20 cellular contexts compared by ENCODE assay signal in genomic region chr7:157616426-157616825, GRCh38.
DNase-seq lines count a peak whose midpoint lies in the region; ATAC-seq and TF ChIP-seq lines count a peak whose summit lies in the region.
"Had no signal": no experiment of that assay in that cellular context is flagged by ENCODE, and none has a peak within 500 bp of the region (broad histone marks: within the 10 kb centered on the region; RNA-seq: fewer than 3 reads in every experiment).

No MANE protein-coding gene starts in this region.

- no peaks in the 10 kb centered on the region for H3K36me3 Mint-ChIP-seq in CD4-positive, CD25-positive, alpha-beta regulatory T cell

- peak overlapping the region in 1 of 4 donors; percentile 47 for H3K4me3 Mint-ChIP-seq in CD4-positive, CD25-positive, alpha-beta regulatory T cell

- H3K27ac Mint-ChIP-seq in CD4-positive, CD25-positive, alpha-beta regulatory T cell: peak overlapping the region in 2 of 3 donors; percentile 20 to 84

- DNase-seq in CD4-positive, CD25-positive, alpha-beta regulatory T cell: no peak
- peak; percentile 7 for DNase-seq in astrocyte of the spinal cord (ENCODE audit: low read depth, low spot score)
- DNase-seq in osteoblast (ENCODE audit: insufficient read length, low spot score, missing footprints): peak; percentile 52
- DNase-seq in putamen (ENCODE audit: low spot score): no peak
- no peak for DNase-seq in amniotic stem cell (lab: John Stamatoyannopoulos, UW)
- DNase-seq in tibial nerve (ENCODE audit: low spot score in 2 of 2): no peak
- DNase-seq: GDM1, GM23248, KBM-7, MV-4-11, NCI-H1417, NCI-H187, NCI-H2227 treated with DMSO at 0.1 percent for 48 hours, NCI-H510A treated with DMSO at 0.1 percent for 48 hours, NCI-H774 had no signal

- no peak for ATAC-seq in CD4-positive, CD25-positive, alpha-beta regulatory T cell (ENCODE audit: low read depth in 2 of 2)
- ATAC-seq: HCT116, HepG2, Right ventricle myocardium inferior had no signal

- H4K20me1 ChIP-seq in BLaER1: no peaks in the 10 kb centered on the region
- no peaks in the 10 kb centered on the region for H4K20me1 ChIP-seq in osteoblast (ENCODE audit: insufficient read depth, low read length)

- no peak overlapping the region for H3K27ac ChIP-seq in BLaER1
- peak overlapping the region; percentile 15 for H3K27ac ChIP-seq in CD4-positive, CD25-positive, alpha-beta regulatory T cell (ENCODE audit: insufficient read depth, low read length, poor library complexity, severe bottlenecking)
- no peak overlapping the region for H3K27ac ChIP-seq in osteoblast (ENCODE audit: low read depth, low read length)
- peak overlapping the region in 1 of 4 donors; percentile 59 for H3K27ac ChIP-seq in tibial nerve
- H3K27ac ChIP-seq: C4-2B, GM23248 had no signal

- peak overlapping the region; percentile 96 for H3K4me2 ChIP-seq in BLaER1
- no peak overlapping the region for H3K4me2 ChIP-seq in osteoblast (ENCODE audit: insufficient read depth, low read length)

- TF ChIP-seq CTCF in astrocyte of the spinal cord (IDR thresholded peaks at IDR 0.05; ENCODE audit: low read depth, low read length): no peak
- no peak for TF ChIP-seq CTCF in osteoblast (IDR thresholded peaks at IDR 0.05; ENCODE audit: extremely low read depth, low read depth, low read length)
- TF ChIP-seq CTCF in tibial nerve (IDR thresholded peaks at IDR 0.05): no peak

- H2AFZ ChIP-seq in osteoblast (ENCODE audit: low read length): no peak overlapping the region
- H2AFZ ChIP-seq: GM23248 had no signal

- H3K9me3 Mint-ChIP-seq in CD4-positive, CD25-positive, alpha-beta regulatory T cell: no peaks in the 10 kb centered on the region

- H3K9me3 ChIP-seq in BLaER1 (no peaks in the 10 kb centered on the region), osteoblast (ENCODE audit: low read depth, low read length) (no peaks in the 10 kb centered on the region), tibial nerve (peaks cover 0 to 14% (median 0%) of the 10 kb centered on the region in 4 donors)
- H3K9me3 ChIP-seq in CD4-positive, CD25-positive, alpha-beta regulatory T cell (ENCODE audit: control insufficient read depth in 2 of 2, low read length in 2 of 2): no peaks in the 10 kb centered on the region

- in situ Hi-C loops in astrocyte of the spinal cord (cut with HindIII; ENCODE audit: low sequenced_read_pairs): no loop called here

- H3K4me3 ChIP-seq in BLaER1 (no peak overlapping the region), astrocyte of the spinal cord (ENCODE audit: low read depth, low read length) (no peak overlapping the region), osteoblast (ENCODE audit: insufficient read depth, low read length) (no peak overlapping the region), tibial nerve (no peak overlapping the region)
- H3K4me3 ChIP-seq in CD4-positive, CD25-positive, alpha-beta regulatory T cell (ENCODE audit: low read depth, low read length): no peak overlapping the region
- H3K4me3 ChIP-seq: GM23248 had no signal

- H3K4me1 Mint-ChIP-seq in CD4-positive, CD25-positive, alpha-beta regulatory T cell: peaks cover 3 to 30% (median 9%) of the 10 kb centered on the region in 4 donors

- no peak for TF ChIP-seq EP300 in tibial nerve (IDR thresholded peaks at IDR 0.05)

- no peak for TF ChIP-seq POLR2A in tibial nerve (IDR thresholded peaks at IDR 0.05)

- H3K9ac ChIP-seq in BLaER1: no peak overlapping the region
- H3K9ac ChIP-seq: GM23248 had no signal

- no peaks in the 10 kb centered on the region for H3K79me2 ChIP-seq in osteoblast (ENCODE audit: insufficient read depth, low read length)

- H3K4me1 ChIP-seq in BLaER1: peaks cover 61% of the 10 kb centered on the region
- peaks cover 19% of the 10 kb centered on the region for H3K4me1 ChIP-seq in CD4-positive, CD25-positive, alpha-beta regulatory T cell (ENCODE audit: control insufficient read depth, insufficient read depth, low read length, poor library complexity, severe bottlenecking)
- H3K4me1 ChIP-seq in osteoblast (ENCODE audit: insufficient read depth, low read length): no peaks in the 10 kb centered on the region
- peaks cover 0 to 14% (median 0%) of the 10 kb centered on the region in 4 donors for H3K4me1 ChIP-seq in tibial nerve

- H3K27me3 Mint-ChIP-seq in CD4-positive, CD25-positive, alpha-beta regulatory T cell: no peaks in the 10 kb centered on the region

- WGBS in tibial nerve, 2 donors: 68 to 78% methylated on average over 4 of the region's 4 CpGs

- H3K27me3 ChIP-seq in BLaER1 (no peaks in the 10 kb centered on the region), osteoblast (ENCODE audit: insufficient read depth, low read length) (no peaks in the 10 kb centered on the region), tibial nerve (peaks cover 0 to 3% of the 10 kb centered on the region in 2 donors)
- no peaks in the 10 kb centered on the region for H3K27me3 ChIP-seq in CD4-positive, CD25-positive, alpha-beta regulatory T cell (ENCODE audit: control insufficient read depth, insufficient read depth, low read length)

- H3K36me3 ChIP-seq in BLaER1: no peaks in the 10 kb centered on the region
- no peaks in the 10 kb centered on the region for H3K36me3 ChIP-seq in CD4-positive, CD25-positive, alpha-beta regulatory T cell (ENCODE audit: control insufficient read depth, insufficient read depth, low read length)
- no peaks in the 10 kb centered on the region for H3K36me3 ChIP-seq in osteoblast (ENCODE audit: insufficient read depth, low read length)
- no peaks in the 10 kb centered on the region for H3K36me3 ChIP-seq in tibial nerve

Comparison
In these comparisons a context has a peak if more than half of its experiments do, and no peak if none do; other contexts are left out.
1. DNase-seq: peak in astrocyte of the spinal cord (single experiment) and osteoblast (single experiment); none in CD4-positive, CD25-positive, alpha-beta regulatory T cell (0 of 3), putamen (single experiment), amniotic stem cell (single experiment) and tibial nerve (0 of 2).